In the genomic region with DNA sequence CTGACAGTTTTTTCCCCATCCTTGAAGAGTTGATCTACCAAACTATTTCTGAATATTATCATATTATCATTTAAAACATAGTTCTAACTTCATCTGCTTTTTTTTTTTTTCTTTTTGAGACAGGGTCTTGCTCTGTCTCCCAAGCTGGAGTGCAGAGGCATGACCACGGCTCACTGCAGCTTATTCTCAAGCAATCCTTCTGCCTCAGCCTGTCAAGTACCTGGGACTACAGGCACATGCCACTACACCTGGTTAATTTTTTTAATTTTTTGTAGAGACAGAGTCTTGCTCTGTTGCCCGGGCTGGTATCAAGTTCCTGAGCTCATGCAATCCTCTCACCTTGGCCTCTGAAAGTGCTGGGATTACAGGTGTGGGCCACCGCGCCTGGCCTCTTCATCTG, we compare ENCODE assay signal across 1 cellular context.
TF ChIP-seq lines count a peak whose summit lies in the region.

No MANE protein-coding gene starts in this region.

TF ChIP-seq in WTC11, 78 proteins besides CTCF, POLR2A, EP300 and RAD21 (continued from another document):
- TF ChIP-seq, protein P1, sequence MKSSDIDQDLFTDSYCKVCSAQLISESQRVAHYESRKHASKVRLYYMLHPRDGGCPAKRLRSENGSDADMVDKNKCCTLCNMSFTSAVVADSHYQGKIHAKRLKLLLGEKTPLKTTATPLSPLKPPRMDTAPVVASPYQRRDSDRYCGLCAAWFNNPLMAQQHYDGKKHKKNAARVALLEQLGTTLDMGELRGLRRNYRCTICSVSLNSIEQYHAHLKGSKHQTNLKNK (CRISPR knock-in tag; IDR thresholded peaks at IDR 0.05), result no peak
- no peak for TF ChIP-seq ZNF138 (CRISPR knock-in tag; conservative IDR thresholded peaks at IDR 0.05)
- TF ChIP-seq, protein P2, sequence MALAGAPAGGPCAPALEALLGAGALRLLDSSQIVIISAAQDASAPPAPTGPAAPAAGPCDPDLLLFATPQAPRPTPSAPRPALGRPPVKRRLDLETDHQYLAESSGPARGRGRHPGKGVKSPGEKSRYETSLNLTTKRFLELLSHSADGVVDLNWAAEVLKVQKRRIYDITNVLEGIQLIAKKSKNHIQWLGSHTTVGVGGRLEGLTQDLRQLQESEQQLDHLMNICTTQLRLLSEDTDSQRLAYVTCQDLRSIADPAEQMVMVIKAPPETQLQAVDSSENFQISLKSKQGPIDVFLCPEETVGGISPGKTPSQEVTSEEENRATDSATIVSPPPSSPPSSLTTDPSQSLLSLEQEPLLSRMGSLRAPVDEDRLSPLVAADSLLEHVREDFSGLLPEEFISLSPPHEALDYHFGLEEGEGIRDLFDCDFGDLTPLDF (CRISPR knock-in tag; IDR thresholded peaks at IDR 0.05), result no peak
- no peak for TF ChIP-seq ETV6 (CRISPR knock-in tag; IDR thresholded peaks at IDR 0.05)
- TF ChIP-seq, protein P3, sequence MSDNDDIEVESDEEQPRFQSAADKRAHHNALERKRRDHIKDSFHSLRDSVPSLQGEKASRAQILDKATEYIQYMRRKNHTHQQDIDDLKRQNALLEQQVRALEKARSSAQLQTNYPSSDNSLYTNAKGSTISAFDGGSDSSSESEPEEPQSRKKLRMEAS (CRISPR knock-in tag; IDR thresholded peaks at IDR 0.05), result no peak
- no peak for TF ChIP-seq ESRRA (CRISPR knock-in tag; IDR thresholded peaks at IDR 0.05; ENCODE audit: borderline replicate concordance)
- TF ChIP-seq FOXP1 (CRISPR knock-in tag; IDR thresholded peaks at IDR 0.05; ENCODE audit: borderline replicate concordance), result no peak
- no peak for TF ChIP-seq CREB1 (CRISPR knock-in tag; IDR thresholded peaks at IDR 0.05)
- TF ChIP-seq, protein P4, sequence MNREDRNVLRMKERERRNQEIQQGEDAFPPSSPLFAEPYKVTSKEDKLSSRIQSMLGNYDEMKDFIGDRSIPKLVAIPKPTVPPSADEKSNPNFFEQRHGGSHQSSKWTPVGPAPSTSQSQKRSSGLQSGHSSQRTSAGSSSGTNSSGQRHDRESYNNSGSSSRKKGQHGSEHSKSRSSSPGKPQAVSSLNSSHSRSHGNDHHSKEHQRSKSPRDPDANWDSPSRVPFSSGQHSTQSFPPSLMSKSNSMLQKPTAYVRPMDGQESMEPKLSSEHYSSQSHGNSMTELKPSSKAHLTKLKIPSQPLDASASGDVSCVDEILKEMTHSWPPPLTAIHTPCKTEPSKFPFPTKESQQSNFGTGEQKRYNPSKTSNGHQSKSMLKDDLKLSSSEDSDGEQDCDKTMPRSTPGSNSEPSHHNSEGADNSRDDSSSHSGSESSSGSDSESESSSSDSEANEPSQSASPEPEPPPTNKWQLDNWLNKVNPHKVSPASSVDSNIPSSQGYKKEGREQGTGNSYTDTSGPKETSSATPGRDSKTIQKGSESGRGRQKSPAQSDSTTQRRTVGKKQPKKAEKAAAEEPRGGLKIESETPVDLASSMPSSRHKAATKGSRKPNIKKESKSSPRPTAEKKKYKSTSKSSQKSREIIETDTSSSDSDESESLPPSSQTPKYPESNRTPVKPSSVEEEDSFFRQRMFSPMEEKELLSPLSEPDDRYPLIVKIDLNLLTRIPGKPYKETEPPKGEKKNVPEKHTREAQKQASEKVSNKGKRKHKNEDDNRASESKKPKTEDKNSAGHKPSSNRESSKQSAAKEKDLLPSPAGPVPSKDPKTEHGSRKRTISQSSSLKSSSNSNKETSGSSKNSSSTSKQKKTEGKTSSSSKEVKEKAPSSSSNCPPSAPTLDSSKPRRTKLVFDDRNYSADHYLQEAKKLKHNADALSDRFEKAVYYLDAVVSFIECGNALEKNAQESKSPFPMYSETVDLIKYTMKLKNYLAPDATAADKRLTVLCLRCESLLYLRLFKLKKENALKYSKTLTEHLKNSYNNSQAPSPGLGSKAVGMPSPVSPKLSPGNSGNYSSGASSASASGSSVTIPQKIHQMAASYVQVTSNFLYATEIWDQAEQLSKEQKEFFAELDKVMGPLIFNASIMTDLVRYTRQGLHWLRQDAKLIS (CRISPR knock-in tag; IDR thresholded peaks at IDR 0.05; ENCODE audit: borderline replicate concordance), result no peak
- no peak for TF ChIP-seq HMGA2 (CRISPR knock-in tag; IDR thresholded peaks at IDR 0.05)
- TF ChIP-seq, protein P5, sequence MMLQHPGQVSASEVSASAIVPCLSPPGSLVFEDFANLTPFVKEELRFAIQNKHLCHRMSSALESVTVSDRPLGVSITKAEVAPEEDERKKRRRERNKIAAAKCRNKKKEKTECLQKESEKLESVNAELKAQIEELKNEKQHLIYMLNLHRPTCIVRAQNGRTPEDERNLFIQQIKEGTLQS (CRISPR knock-in tag; conservative IDR thresholded peaks at IDR 0.05), result no peak
